ENCODE assay signal across 8 cellular contexts in genomic region chr5:113378960-113379541, GRCh38. TPM values are rescaled to one million over a fixed set of nuclear protein-coding genes. Genes with fewer than 3 reads are reported as not detected.
DNase-seq lines count a peak whose midpoint lies in the region; ATAC-seq, FAIRE-seq and TF ChIP-seq lines count a peak whose summit lies in the region.

No MANE protein-coding gene starts in this region.

- peak; percentile 78 for ATAC-seq in HG03066 (IDR thresholded peaks at IDR 0.05; ENCODE audit: low read depth, unreplicated experiment)

- peaks cover 17% of the 10 kb centered on the region for H3K4me1 ChIP-seq in effector memory CD4-positive, alpha-beta T cell (ENCODE audit: control insufficient read depth, insufficient read depth, low read length, poor library complexity, severe bottlenecking)

- no peaks in the 10 kb centered on the region for H3K36me3 ChIP-seq in effector memory CD4-positive, alpha-beta T cell (ENCODE audit: control insufficient read depth, insufficient read depth, low read length)

- no peak overlapping the region for H3K27ac Mint-ChIP-seq in activated CD4-positive, alpha-beta memory T cell treated with anti-CD3 and anti-CD28 coated beads for 36 hours
- H3K27ac Mint-ChIP-seq in mesothelial cell of epicardium: no peak overlapping the region

- TF ChIP-seq CTCF in AG04449 (IDR thresholded peaks at IDR 0.05; ENCODE audit: insufficient read depth, low read length, missing control alignments) (peak; percentile 71), mesothelial cell of epicardium (IDR thresholded peaks at IDR 0.05; ENCODE audit: unreplicated experiment) (peak; percentile 73)

- DNase-seq in AG04449 (ENCODE audit: low read depth, low spot score) (peak; percentile 3), GM18507 (ENCODE audit: extremely low spot score, insufficient read length, low read depth) (peak; percentile 26), NCI-H526 treated with DMSO at 0.1 percent for 48 hours (lab: John Stamatoyannopoulos, UW) (peak; percentile 28), mesothelial cell of epicardium (ENCODE audit: low spot score in 2 of 2, unreplicated experiment in 2 of 2) (peak in 1 of 2 experiments; percentile 54)
- peak; percentile 74 for DNase-seq in activated CD4-positive, alpha-beta memory T cell treated with anti-CD3 and anti-CD28 coated beads for 36 hours
- peak; percentile 6 to 24 (median 7) for DNase-seq in effector memory CD4-positive, alpha-beta T cell
- peak; percentile 20 to 27 for DNase-seq in stimulated activated CD8-positive, alpha-beta memory T cell treated with anti-CD3 and anti-CD28 coated beads, Interleukin-7, amount 100 ng/mL, for 4 hours (ENCODE audit: low read depth in 2 of 2)

- POLR2A ChIA-PET in AG04449 (lab: Yijun Ruan, JAX): no interaction called here
- POLR2A ChIA-PET in activated CD4-positive, alpha-beta memory T cell treated with anti-CD3 and anti-CD28 coated beads for 36 hours (lab: Charles Lee): no interaction called here

- H3K4me3 Mint-ChIP-seq in activated CD4-positive, alpha-beta memory T cell treated with anti-CD3 and anti-CD28 coated beads for 36 hours: no peak overlapping the region
- H3K4me3 Mint-ChIP-seq in mesothelial cell of epicardium: no peak overlapping the region

- peaks cover 5% of the 10 kb centered on the region for H3K27me3 Mint-ChIP-seq in activated CD4-positive, alpha-beta memory T cell treated with anti-CD3 and anti-CD28 coated beads for 36 hours
- no peaks in the 10 kb centered on the region for H3K27me3 Mint-ChIP-seq in mesothelial cell of epicardium (ENCODE audit: low read depth)

- H3K9me3 ChIP-seq in effector memory CD4-positive, alpha-beta T cell (ENCODE audit: control insufficient read depth, low read length): no peaks in the 10 kb centered on the region

- no peaks in the 10 kb centered on the region for H3K9me3 Mint-ChIP-seq in activated CD4-positive, alpha-beta memory T cell treated with anti-CD3 and anti-CD28 coated beads for 36 hours
- H3K9me3 Mint-ChIP-seq in mesothelial cell of epicardium: no peaks in the 10 kb centered on the region

- H3K4me1 Mint-ChIP-seq in activated CD4-positive, alpha-beta memory T cell treated with anti-CD3 and anti-CD28 coated beads for 36 hours (ENCODE audit: low read depth): peaks cover 27% of the 10 kb centered on the region
- H3K4me1 Mint-ChIP-seq in mesothelial cell of epicardium: peaks cover 20% of the 10 kb centered on the region

- CTCF ChIA-PET in AG04449 (lab: Yijun Ruan, JAX): interaction anchor here (0.6 to 5.7 kb wide), 36 partner anchors 8 to 973 kb away, joined by 3 to 99 read pairs (median 3); partner anchors contain the start of gene YTHDC2
- CTCF ChIA-PET in activated CD4-positive, alpha-beta memory T cell treated with anti-CD3 and anti-CD28 coated beads for 36 hours (lab: Charles Lee): interaction anchor here (0.6 to 2.6 kb wide), 23 partner anchors 9 to 383 kb away, joined by 3 to 24 read pairs (median 4); partner anchors contain the start of genes MCC and YTHDC2

- FAIRE-seq in GM18507 (lab: Jason Lieb, UNC): peak; percentile 90

- intact Hi-C loops in activated CD4-positive, alpha-beta memory T cell treated with anti-CD3 and anti-CD28 coated beads for 36 hours (cut with micrococcal nuclease): loop anchor here (1.0 to 5.0 kb wide), 4 partner anchors 42 to 382 kb away; no protein-coding TSS in a partner anchor

- H3K27me3 ChIP-seq in effector memory CD4-positive, alpha-beta T cell (replicated peaks; ENCODE audit: control insufficient read depth, insufficient read depth, low read length, poor library complexity, severe bottlenecking): no peaks in the 10 kb centered on the region

- H3K4me3 ChIP-seq in AG04449 (ENCODE audit: low read depth, low read length): no peak overlapping the region
- H3K4me3 ChIP-seq in effector memory CD4-positive, alpha-beta T cell (ENCODE audit: insufficient read depth, low read depth, low read length, poor library complexity, severe bottlenecking): no peak overlapping the region

- H3K27ac ChIP-seq in effector memory CD4-positive, alpha-beta T cell (ENCODE audit: insufficient read depth, low read length, poor library complexity, severe bottlenecking): no peak overlapping the region

- no peaks in the 10 kb centered on the region for H3K36me3 Mint-ChIP-seq in activated CD4-positive, alpha-beta memory T cell treated with anti-CD3 and anti-CD28 coated beads for 36 hours
- H3K36me3 Mint-ChIP-seq in mesothelial cell of epicardium: no peaks in the 10 kb centered on the region

RNA-seq across cellular contexts. Expression of gene TSSK1B, which starts 55.7 kb away (rescaled TPM):
- total RNA-seq in activated CD4-positive, alpha-beta memory T cell treated with anti-CD3 and anti-CD28 coated beads for 36 hours: not detected
- total RNA-seq in mesothelial cell of epicardium: 0.38 to 0.78 TPM (median 0.60 TPM) in 3 replicates
